Comparison of ENCODE assay signal across 8 cellular contexts in the genomic region with DNA sequence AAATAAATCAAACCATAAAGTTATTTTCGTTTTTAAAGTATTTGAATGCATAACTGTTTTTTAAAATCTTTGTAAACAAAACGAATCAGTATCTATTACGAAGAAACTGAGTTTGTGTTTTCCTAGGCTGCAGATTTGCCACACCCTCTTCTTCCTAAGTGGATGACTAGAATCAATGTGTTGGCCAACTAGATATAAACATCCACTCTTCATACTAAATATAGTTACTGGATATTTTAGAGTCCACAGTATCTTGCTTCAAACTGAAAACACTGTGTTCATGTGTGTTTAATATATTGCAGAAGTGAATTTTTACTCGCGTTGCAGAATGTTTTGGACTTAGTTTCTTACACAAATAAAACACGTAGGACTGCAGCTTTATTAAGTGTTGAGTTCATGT.
DNase-seq lines count a peak whose midpoint lies in the region; ATAC-seq and TF ChIP-seq lines count a peak whose summit lies in the region.

No MANE protein-coding gene starts in this region.

- H3K9ac ChIP-seq in KMS-11 (no peak overlapping the region), duodenal mucosa (ENCODE audit: low read depth in 1 of 2, low read length in 2 of 2) (no peak overlapping the region)

- peaks cover 0 to 4% (median 0%) of the 10 kb centered on the region in 9 donors for H3K9me3 Mint-ChIP-seq in naive thymus-derived CD8-positive, alpha-beta T cell

- H3K9me3 ChIP-seq in duodenal mucosa (ENCODE audit: control insufficient read depth in 1 of 2, low read length in 2 of 2): no peaks in the 10 kb centered on the region
- H3K9me3 ChIP-seq in mucosa of descending colon: no peaks in the 10 kb centered on the region

- H3K27me3 Mint-ChIP-seq in naive thymus-derived CD8-positive, alpha-beta T cell: no peaks in the 10 kb centered on the region

- H3K4me2 ChIP-seq in KMS-11: peak overlapping the region; percentile 60

- no peak for ATAC-seq in naive thymus-derived CD8-positive, alpha-beta T cell
- no peak for ATAC-seq in mucosa of descending colon

- H3K4me1 ChIP-seq in KMS-11 (ENCODE audit: low read depth, poor library complexity, severe bottlenecking): peaks cover 14% of the 10 kb centered on the region
- peaks cover 5% of the 10 kb centered on the region in 2 donors for H3K4me1 ChIP-seq in duodenal mucosa (ENCODE audit: control insufficient read depth in 1 of 2, insufficient read depth in 2 of 2, low read length in 2 of 2)
- peaks cover 10% of the 10 kb centered on the region for H3K4me1 ChIP-seq in mucosa of descending colon (ENCODE audit: low read depth)

- H3K4me3 ChIP-seq in BJ (ENCODE audit: low read depth, low read length) (peak overlapping the region; percentile 84), KMS-11 (IDR thresholded peaks at IDR 0.05; ENCODE audit: insufficient read depth, low read depth, low read length) (no peak overlapping the region), duodenal mucosa (ENCODE audit: low read depth in 1 of 2, low read length in 2 of 2) (peak overlapping the region; percentile 84 to 85), mucosa of descending colon (no peak overlapping the region)

- H3K4me3 Mint-ChIP-seq in naive thymus-derived CD8-positive, alpha-beta T cell: peak overlapping the region; percentile 74 to 91 (median 86)

- H4K20me1 ChIP-seq in KMS-11 (ENCODE audit: insufficient read depth): no peaks in the 10 kb centered on the region

- TF ChIP-seq CTCF in BJ (IDR thresholded peaks at IDR 0.05; ENCODE audit: insufficient read depth, low read depth, low read length): no peak
- no peak for TF ChIP-seq CTCF in KMS-11 (conservative IDR thresholded peaks at IDR 0.05; ENCODE audit: low read depth, low read length)
- TF ChIP-seq CTCF in mucosa of descending colon (IDR thresholded peaks at IDR 0.05): no peak

- H3K36me3 Mint-ChIP-seq in naive thymus-derived CD8-positive, alpha-beta T cell: peaks cover 0 to 6% (median 0%) of the 10 kb centered on the region in 3 donors

- intact Hi-C loops in mucosa of descending colon (cut with DNase I, micrococcal nuclease): no loop called here

- H3K27me3 ChIP-seq in BJ (ENCODE audit: control insufficient read depth, insufficient read depth, low read length) (no peaks in the 10 kb centered on the region), KMS-11 (ENCODE audit: insufficient read depth, low read depth) (no peaks in the 10 kb centered on the region), duodenal mucosa (ENCODE audit: control insufficient read depth in 1 of 2, insufficient read depth in 2 of 2, low read length in 2 of 2) (no peaks in the 10 kb centered on the region)

- H2AFZ ChIP-seq in KMS-11 (ENCODE audit: low read depth): peak overlapping the region; percentile 87; the same call in 1 of the 2 replicates

- H3K4me1 Mint-ChIP-seq in naive thymus-derived CD8-positive, alpha-beta T cell: peaks cover 4 to 33% (median 23%) of the 10 kb centered on the region in 4 donors

- POLR2A ChIA-PET in BJ (lab: Charles Lee): no interaction called here
- POLR2A ChIA-PET in naive thymus-derived CD8-positive, alpha-beta T cell (lab: Charles Lee): interaction anchor here (4.1 kb wide), 1 partner anchor 64 kb away, joined by 60 read pairs; the partner anchor contains the start of genes KLHL28 and TOGARAM1

- DNase-seq in BJ (ENCODE audit: low read depth) (no peak), SHP77 (lab: John Stamatoyannopoulos, UW) (no peak), mucosa of descending colon (no peak), 8988T (no peak), DMS153 treated with DMSO at 0.1 percent for 48 hours (lab: John Stamatoyannopoulos, UW; ENCODE audit: unreplicated experiment) (no peak)
- DNase-seq in naive thymus-derived CD8-positive, alpha-beta T cell: no peak

- H3K27ac ChIP-seq in KMS-11 (no peak overlapping the region), duodenal mucosa (ENCODE audit: low read depth, low read length) (no peak overlapping the region)

- H3K27ac Mint-ChIP-seq in naive thymus-derived CD8-positive, alpha-beta T cell: peak overlapping the region in 9 of 10 donors; percentile 72 to 96 (median 91)

- H3K36me3 ChIP-seq in BJ (ENCODE audit: control insufficient read depth, insufficient read depth, low read length) (no peaks in the 10 kb centered on the region; the same call in 1 of the 2 replicates), KMS-11 (ENCODE audit: insufficient read depth) (no peaks in the 10 kb centered on the region), duodenal mucosa (ENCODE audit: control insufficient read depth in 1 of 2, insufficient read depth in 2 of 2, low read length in 2 of 2) (no peaks in the 10 kb centered on the region), mucosa of descending colon (ENCODE audit: low read depth) (no peaks in the 10 kb centered on the region)

- CTCF ChIA-PET in BJ (lab: Yijun Ruan, JAX): interaction anchor here (1.3 to 2.8 kb wide), 2 partner anchors 15 to 370 kb away, joined by 5 to 12 read pairs; no protein-coding TSS in a partner anchor

- H3K79me2 ChIP-seq in KMS-11 (ENCODE audit: insufficient read depth, low read depth): no peaks in the 10 kb centered on the region

Comparison
In these comparisons a context has a peak if more than half of its experiments do, and no peak if none do; other contexts are left out.
1. H3K4me3 ChIP-seq: peak in BJ (single experiment) and duodenal mucosa (2 of 2); none in KMS-11 (single experiment) and mucosa of descending colon (single experiment).